In genomic region chr20:50394569-50394968, GRCh38 we compare ENCODE assay signal across 1 cellular context.
TF ChIP-seq lines count a peak whose summit lies in the region.

No MANE protein-coding gene starts in this region.

TF ChIP-seq in WTC11, 78 proteins besides CTCF, POLR2A, EP300 and RAD21:
- TF ChIP-seq PREB (CRISPR knock-in tag; IDR thresholded peaks at IDR 0.05; ENCODE audit: borderline replicate concordance) (no peak), TEAD4 (CRISPR knock-in tag; IDR thresholded peaks at IDR 0.05) (no peak)
